ENCODE assay signal across 18 cellular contexts in the genomic region with DNA sequence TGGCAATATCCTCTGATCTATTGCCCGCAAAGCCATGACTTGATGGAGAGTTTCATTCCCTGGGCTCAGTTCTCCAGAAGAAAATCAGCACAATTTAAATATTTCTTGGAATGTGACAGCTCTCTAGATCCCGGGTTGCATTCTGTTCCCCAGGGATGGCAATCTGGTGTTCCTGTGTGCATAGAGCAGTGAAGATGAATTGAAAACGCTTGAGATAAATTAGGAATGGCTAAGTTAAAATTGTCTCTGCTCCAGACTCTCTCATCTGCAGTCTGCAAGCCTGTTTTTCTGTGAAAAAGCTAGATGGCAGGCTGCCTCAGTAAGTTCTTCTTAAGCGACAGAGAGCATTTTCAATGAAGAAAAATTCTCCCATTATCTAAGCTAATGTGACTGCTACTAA.
DNase-seq lines count a peak whose midpoint lies in the region; ATAC-seq and TF ChIP-seq lines count a peak whose summit lies in the region.
"Had no signal": no experiment of that assay in that cellular context is flagged by ENCODE, and none has a peak within 500 bp of the region (broad histone marks: within the 10 kb centered on the region; RNA-seq: fewer than 3 reads in every experiment).

No MANE protein-coding gene starts in this region.

- no peaks in the 10 kb centered on the region for H3K36me3 ChIP-seq in CD4-positive, alpha-beta memory T cell (ENCODE audit: insufficient read depth, low read length)
- H3K36me3 ChIP-seq: cardiac muscle cell, gastroesophageal sphincter, tibial nerve had no signal

- H3K9me3 Mint-ChIP-seq in H9: no peaks in the 10 kb centered on the region
- peaks cover 0 to 7% (median under 1%) of the 10 kb centered on the region in 8 donors for H3K9me3 Mint-ChIP-seq in CD4-positive, alpha-beta memory T cell

- no peak overlapping the region for H3K4me3 ChIP-seq in CD4-positive, alpha-beta memory T cell (ENCODE audit: low read length in 2 of 2)
- H3K4me3 ChIP-seq: cardiac muscle cell, skin epidermis, tibial nerve had no signal

- H3K23me2 ChIP-seq in H9 (ENCODE audit: insufficient read length, low read depth, low read length, poor library complexity, severe bottlenecking): no peaks in the 10 kb centered on the region

- TF ChIP-seq CTCF in H9 (conservative IDR thresholded peaks at IDR 0.05): no peak

- no peak overlapping the region for H3K4me3 Mint-ChIP-seq in H9
- H3K4me3 Mint-ChIP-seq in CD4-positive, alpha-beta memory T cell: no peak overlapping the region
- H3K4me3 Mint-ChIP-seq: activated naive CD8-positive, alpha-beta T cell; B cell; immature natural killer cell had no signal

- no peak overlapping the region for H4K5ac ChIP-seq in H9 (ENCODE audit: insufficient read length, low read depth, low read length)

- H3K56ac ChIP-seq in H9 (ENCODE audit: insufficient read length, low read depth, low read length): no peak overlapping the region

- H2BK5ac ChIP-seq in H9 (ENCODE audit: insufficient read length, low read length): no peak overlapping the region

- H4K20me1 ChIP-seq in H9 (ENCODE audit: control insufficient read depth, insufficient read depth, insufficient read length): no peaks in the 10 kb centered on the region

- no peak overlapping the region for H4K91ac ChIP-seq in H9 (ENCODE audit: insufficient read length, low read depth, low read length)

- intact Hi-C loops in posterior cingulate gyrus (cut with DNase I): no loop called here
- intact Hi-C loops in CD4-positive, alpha-beta memory T cell (cut with micrococcal nuclease): no loop called here

- H2BK20ac ChIP-seq in H9 (ENCODE audit: low read depth, low read length, poor library complexity, severe bottlenecking): no peak overlapping the region

- H3K27ac Mint-ChIP-seq in H9: no peak overlapping the region
- H3K27ac Mint-ChIP-seq in CD4-positive, alpha-beta memory T cell: no peak overlapping the region
- H3K27ac Mint-ChIP-seq: activated naive CD8-positive, alpha-beta T cell; B cell; immature natural killer cell had no signal

- no peak overlapping the region for H2BK15ac ChIP-seq in H9 (ENCODE audit: low read depth, low read length)

- peaks cover 16 to 19% of the 10 kb centered on the region in 2 experiments for H3K4me1 Mint-ChIP-seq in H9
- H3K4me1 Mint-ChIP-seq in CD4-positive, alpha-beta memory T cell: no peaks in the 10 kb centered on the region
- H3K4me1 Mint-ChIP-seq: B cell, immature natural killer cell had no signal

- no peak overlapping the region for H3T11ph ChIP-seq in H9 (ENCODE audit: low read length)

- no peaks in the 10 kb centered on the region for H3K79me2 ChIP-seq in H9 (ENCODE audit: insufficient read depth, low read length)

- H3K4me1 ChIP-seq in H9 (ENCODE audit: insufficient read depth, low read length): no peaks in the 10 kb centered on the region
- no peaks in the 10 kb centered on the region for H3K4me1 ChIP-seq in CD4-positive, alpha-beta memory T cell (ENCODE audit: insufficient read depth, low read length)
- H3K4me1 ChIP-seq: gastroesophageal sphincter, tibial nerve had no signal

- H3K9me3 ChIP-seq in H9 (ENCODE audit: control insufficient read depth, low read depth, low read length): no peaks in the 10 kb centered on the region
- H3K9me3 ChIP-seq in CD4-positive, alpha-beta memory T cell (ENCODE audit: control insufficient read depth in 1 of 2, low read length in 2 of 2): no peaks in the 10 kb centered on the region
- H3K9me3 ChIP-seq: gastroesophageal sphincter, tibial nerve had no signal

- no peaks in the 10 kb centered on the region for H3K27me3 Mint-ChIP-seq in H9 (ENCODE audit: low read depth)
- no peaks in the 10 kb centered on the region for H3K27me3 Mint-ChIP-seq in CD4-positive, alpha-beta memory T cell
- H3K27me3 Mint-ChIP-seq: activated naive CD8-positive, alpha-beta T cell; B cell had no signal

- H4K8ac ChIP-seq in H9 (replicated peaks; ENCODE audit: insufficient read length, low read depth, low read length): no peak overlapping the region

- CTCF ChIA-PET in CD4-positive, alpha-beta memory T cell (lab: Charles Lee; ENCODE audit: partially characterized antibody): no interaction called here

- H3K18ac ChIP-seq in H9 (ENCODE audit: insufficient read length, low read depth, low read length): no peak overlapping the region

- H2AFZ ChIP-seq in H9 (ENCODE audit: low read length): peak overlapping the region; percentile 98

- H3K23ac ChIP-seq in H9 (ENCODE audit: insufficient read length, low read depth, low read length): no peak overlapping the region

- no peak for ATAC-seq in HG02678 (IDR thresholded peaks at IDR 0.05; ENCODE audit: unreplicated experiment)
- ATAC-seq: gastroesophageal sphincter had no signal

- no peaks in the 10 kb centered on the region for H3K27me3 ChIP-seq in H9 (ENCODE audit: insufficient read depth, low read length)
- no peaks in the 10 kb centered on the region for H3K27me3 ChIP-seq in CD4-positive, alpha-beta memory T cell (ENCODE audit: insufficient read depth, low read length)
- H3K27me3 ChIP-seq: cardiac muscle cell, gastroesophageal sphincter, tibial nerve had no signal

- no peak overlapping the region for H2BK120ac ChIP-seq in H9 (ENCODE audit: low read depth, low read length, poor library complexity, severe bottlenecking)

- WGBS in H9 (ENCODE audit: extremely low coverage, insufficient read length, low lambda C conversion rate): no CpG with 5 or more reads among the region's 4 CpGs

- no peak overlapping the region for H2BK12ac ChIP-seq in H9 (ENCODE audit: insufficient read length, low read depth, low read length)

- H3K4ac ChIP-seq in H9 (ENCODE audit: low read depth, low read length): no peak overlapping the region

- H3K36me3 Mint-ChIP-seq in H9 (ENCODE audit: insufficient read depth in 1 of 3, low read depth in 3 of 3): no peaks in the 10 kb centered on the region
- no peaks in the 10 kb centered on the region for H3K36me3 Mint-ChIP-seq in CD4-positive, alpha-beta memory T cell
- H3K36me3 Mint-ChIP-seq: activated naive CD8-positive, alpha-beta T cell; immature natural killer cell had no signal

- no peak overlapping the region for H2AK5ac ChIP-seq in H9 (ENCODE audit: insufficient read length, low read length)

- no peak overlapping the region for H3K27ac ChIP-seq in H9 (ENCODE audit: insufficient read length, low read depth, low read length)
- no peak overlapping the region for H3K27ac ChIP-seq in CD4-positive, alpha-beta memory T cell (ENCODE audit: low read depth, low read length)
- H3K27ac ChIP-seq: cardiac muscle cell, gastroesophageal sphincter, skin epidermis, tibial nerve had no signal

- no peak overlapping the region for H3K14ac ChIP-seq in H9 (ENCODE audit: insufficient read depth, low read length)

- H3K79me1 ChIP-seq in H9 (ENCODE audit: insufficient read depth, low read depth, low read length, poor library complexity, severe bottlenecking): no peaks in the 10 kb centered on the region

- no peak overlapping the region for H3K9ac ChIP-seq in H9 (ENCODE audit: extremely low read depth, insufficient read length, low read length)

- DNase-seq in H9 (peak; percentile 25), cerebellar cortex (ENCODE audit: low spot score) (peak; percentile 61), hippocampal formation (lab: John Stamatoyannopoulos, UW) (peak; percentile 1 to 64), posterior cingulate gyrus (peak in 6 of 10 donors; percentile 10 to 72 (median 27)), T1000 (lab: John Stamatoyannopoulos, UW) (no peak)
- DNase-seq in CD4-positive, alpha-beta memory T cell: no peak
- DNase-seq in activated CD4-positive, alpha-beta T cell treated with anti-CD3 and anti-CD28 coated beads, Interleukin-2, amount 50 U/mL, for 4 hours: no peak
- DNase-seq: activated CD4-positive, alpha-beta T cell treated with anti-CD3 and anti-CD28 coated beads, Interleukin-2, amount 50 U/mL, for 48 hours; activated T-cell treated with anti-CD3 and anti-CD28 coated beads, Interleukin-2, amount 50 U/mL, for 1 hour; immature natural killer cell; NCI-H524 had no signal

- POLR2A ChIA-PET in CD4-positive, alpha-beta memory T cell (lab: Charles Lee; ENCODE audit: partially characterized antibody): no interaction called here

- no peak overlapping the region for H3K4me2 ChIP-seq in H9 (ENCODE audit: insufficient read depth, insufficient read length, low read length)

Comparison
In these comparisons a context has a peak if more than half of its experiments do, and no peak if none do; other contexts are left out.
1. DNase-seq: peak in H9 (single experiment), cerebellar cortex (single experiment), hippocampal formation (2 of 2) and posterior cingulate gyrus (6 of 10); none in CD4-positive, alpha-beta memory T cell (0 of 5), T1000 (single experiment) and activated CD4-positive, alpha-beta T cell treated with anti-CD3 and anti-CD28 coated beads, Interleukin-2, amount 50 U/mL, for 4 hours (0 of 2).